ENCODE assay signal across 18 cellular contexts in genomic region chr17:70329751-70330150, GRCh38.
DNase-seq lines count a peak whose midpoint lies in the region; ATAC-seq and TF ChIP-seq lines count a peak whose summit lies in the region.
"Had no signal": no experiment of that assay in that cellular context is flagged by ENCODE, and none has a peak within 500 bp of the region (broad histone marks: within the 10 kb centered on the region; RNA-seq: fewer than 3 reads in every experiment).

No MANE protein-coding gene starts in this region.

- no peaks in the 10 kb centered on the region for H3K79me1 ChIP-seq in H9 (ENCODE audit: insufficient read depth, low read depth, low read length, poor library complexity, severe bottlenecking)

- no peak overlapping the region for H3K56ac ChIP-seq in H9 (ENCODE audit: insufficient read length, low read depth, low read length)

- ATAC-seq in GM18867 (IDR thresholded peaks at IDR 0.05; ENCODE audit: unreplicated experiment) = no peak
- ATAC-seq: HepG2 had no signal

- no peak overlapping the region for H3K27ac Mint-ChIP-seq in H9
- H3K27ac Mint-ChIP-seq: B cell; CD4-positive, alpha-beta T cell; T-helper 2 cell treated with Interferon-gamma antibody and Interleukin-4, amounts not matched to agents 5 μg/mL and 100 μg/mL, for 36 hours had no signal

- H3K23ac ChIP-seq in H9 (ENCODE audit: insufficient read length, low read depth, low read length) = no peak overlapping the region

- H2BK5ac ChIP-seq in H9 (ENCODE audit: insufficient read length, low read length) = no peak overlapping the region

- no peak overlapping the region for H2AK5ac ChIP-seq in H9 (ENCODE audit: insufficient read length, low read length)

- H3K36me3 Mint-ChIP-seq in H9 (ENCODE audit: insufficient read depth in 1 of 3, low read depth in 3 of 3) = no peaks in the 10 kb centered on the region

- H3K9ac ChIP-seq in H9 (ENCODE audit: extremely low read depth, insufficient read length, low read length) = no peak overlapping the region
- H3K9ac ChIP-seq: KMS-11 had no signal

- H3T11ph ChIP-seq in H9 (ENCODE audit: low read length) = no peak overlapping the region

- no peak overlapping the region for H4K5ac ChIP-seq in H9 (ENCODE audit: insufficient read length, low read depth, low read length)

- H3K79me2 ChIP-seq in H9 (ENCODE audit: insufficient read depth, low read length) = no peaks in the 10 kb centered on the region

- no peak overlapping the region for H3K14ac ChIP-seq in H9 (ENCODE audit: insufficient read depth, low read length)

- H3K4me1 ChIP-seq in H9 (ENCODE audit: insufficient read depth, low read length) = no peaks in the 10 kb centered on the region; the same call in 1 of the 2 replicates
- H3K4me1 ChIP-seq: SJSA1 had no signal

- H3K4me1 Mint-ChIP-seq in H9 = no peaks in the 10 kb centered on the region; a peak in 1 of 4 replicates
- H3K4me1 Mint-ChIP-seq: B cell had no signal

- no peak overlapping the region for H2BK120ac ChIP-seq in H9 (ENCODE audit: low read depth, low read length, poor library complexity, severe bottlenecking)

- no peak overlapping the region for H2BK15ac ChIP-seq in H9 (ENCODE audit: low read depth, low read length)

- peaks cover 0 to 1% of the 10 kb centered on the region in 2 experiments; a peak in 1 of 5 replicates for H3K9me3 Mint-ChIP-seq in H9
- H3K9me3 Mint-ChIP-seq: CD4-positive, alpha-beta T cell had no signal

- H3K27me3 Mint-ChIP-seq in H9 (ENCODE audit: low read depth) = no peaks in the 10 kb centered on the region
- H3K27me3 Mint-ChIP-seq: B cell; CD4-positive, alpha-beta T cell had no signal

- TF ChIP-seq CTCF in H9 (conservative IDR thresholded peaks at IDR 0.05) = no peak

- H3K4me2 ChIP-seq in H9 (ENCODE audit: insufficient read depth, insufficient read length, low read length) = no peak overlapping the region
- H3K4me2 ChIP-seq: KMS-11 had no signal

- no peaks in the 10 kb centered on the region for H3K23me2 ChIP-seq in H9 (ENCODE audit: insufficient read length, low read depth, low read length, poor library complexity, severe bottlenecking)

- DNase-seq in DMS53 (lab: John Stamatoyannopoulos, UW) (peak; percentile 65), NCI-H1105 (lab: John Stamatoyannopoulos, UW) (peak; percentile 61), NCI-H2171 (lab: John Stamatoyannopoulos, UW) (peak; percentile 76), NCI-H82 treated with DMSO at 0.1 percent for 48 hours (lab: John Stamatoyannopoulos, UW; ENCODE audit: unreplicated experiment) (peak; percentile 31), cerebellar cortex (ENCODE audit: low spot score) (no peak), H9 (no peak)
- no peak for DNase-seq in activated CD8-positive, alpha-beta memory T cell treated with anti-CD3 and anti-CD28 coated beads for 24 hours
- DNase-seq: ACHN; CD4-positive, alpha-beta T cell; NCI-H1694; NCI-H446 treated with DMSO at 0.1 percent for 48 hours; SW 1271 had no signal

- no CpG with 5 or more reads among the region's 2 CpGs for WGBS in H9 (ENCODE audit: extremely low coverage, insufficient read length, low lambda C conversion rate)

- no peak overlapping the region for H3K4me3 Mint-ChIP-seq in H9
- H3K4me3 Mint-ChIP-seq: B cell; CD4-positive, alpha-beta T cell; T-helper 2 cell treated with Interferon-gamma antibody and Interleukin-4, amounts not matched to agents 5 μg/mL and 100 μg/mL, for 36 hours had no signal

- H4K20me1 ChIP-seq in H9 (ENCODE audit: control insufficient read depth, insufficient read depth, insufficient read length) = no peaks in the 10 kb centered on the region

- H2AFZ ChIP-seq in H9 (ENCODE audit: low read length) = no peak overlapping the region

- no peak overlapping the region for H2BK20ac ChIP-seq in H9 (ENCODE audit: low read depth, low read length, poor library complexity, severe bottlenecking)

- no peak overlapping the region for H4K8ac ChIP-seq in H9 (replicated peaks; ENCODE audit: insufficient read length, low read depth, low read length)

- H3K4ac ChIP-seq in H9 (ENCODE audit: low read depth, low read length) = no peak overlapping the region

- no peak overlapping the region for H2BK12ac ChIP-seq in H9 (ENCODE audit: insufficient read length, low read depth, low read length)

- no peak overlapping the region for H4K91ac ChIP-seq in H9 (ENCODE audit: insufficient read length, low read depth, low read length)

- H3K18ac ChIP-seq in H9 (ENCODE audit: insufficient read length, low read depth, low read length) = no peak overlapping the region

- no peaks in the 10 kb centered on the region for H3K9me3 ChIP-seq in H9 (ENCODE audit: control insufficient read depth, low read depth, low read length)
- H3K9me3 ChIP-seq: SJSA1 had no signal

- no peaks in the 10 kb centered on the region for H3K27me3 ChIP-seq in H9 (ENCODE audit: insufficient read depth, low read length)
- H3K27me3 ChIP-seq: SJSA1 had no signal

- no peak overlapping the region for H3K27ac ChIP-seq in H9 (ENCODE audit: insufficient read length, low read depth, low read length)
- H3K27ac ChIP-seq: KMS-11, SJSA1 had no signal

Comparison
In these comparisons a context has a peak if more than half of its experiments do, and no peak if none do; other contexts are left out.
1. DNase-seq: peak in DMS53 (single experiment), NCI-H1105 (single experiment), NCI-H2171 (single experiment) and NCI-H82 treated with DMSO at 0.1 percent for 48 hours (single experiment); none in activated CD8-positive, alpha-beta memory T cell treated with anti-CD3 and anti-CD28 coated beads for 24 hours (single experiment), cerebellar cortex (single experiment) and H9 (single experiment).